ENCODE assay signal across 1 cellular context in the genomic region with DNA sequence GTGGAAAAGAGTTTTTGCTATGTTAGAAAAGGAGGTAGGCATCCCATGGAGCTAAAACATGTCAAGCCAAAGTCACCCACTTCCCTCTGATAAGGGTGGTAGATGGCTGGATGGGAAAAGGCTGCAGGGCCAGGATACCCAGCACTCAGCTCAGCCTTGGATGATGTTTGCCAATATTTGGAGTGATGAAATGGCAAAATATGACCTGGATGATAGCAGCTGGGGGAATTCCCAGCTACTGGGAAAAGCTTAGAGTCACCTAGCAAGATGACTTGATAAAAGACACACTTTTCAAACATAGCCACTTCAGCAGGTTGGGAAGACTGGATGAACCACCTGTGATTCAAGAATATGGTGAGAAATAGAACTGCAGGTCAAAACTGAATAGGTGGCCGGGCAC.
TF ChIP-seq lines count a peak whose summit lies in the region.

No MANE protein-coding gene starts in this region.

TF ChIP-seq in IMR-90, 13 proteins besides CTCF, POLR2A, EP300 and RAD21 (continued from another document):
- TF ChIP-seq BHLHE40 (IDR thresholded peaks at IDR 0.05; ENCODE audit: low read depth, low read length) (no peak), MXI1 (IDR thresholded peaks at IDR 0.05; ENCODE audit: borderline replicate concordance, low read depth, low read length) (no peak), FOS (IDR thresholded peaks at IDR 0.05; ENCODE audit: low read depth, low read length) (no peak), SMC3 (IDR thresholded peaks at IDR 0.05; ENCODE audit: low read depth, low read length) (no peak), ELK1 (IDR thresholded peaks at IDR 0.05; ENCODE audit: borderline replicate concordance, low read depth, low read length) (no peak), NFE2L2 (IDR thresholded peaks at IDR 0.05; ENCODE audit: low read depth, low read length) (no peak)
- TF ChIP-seq, protein P1, sequence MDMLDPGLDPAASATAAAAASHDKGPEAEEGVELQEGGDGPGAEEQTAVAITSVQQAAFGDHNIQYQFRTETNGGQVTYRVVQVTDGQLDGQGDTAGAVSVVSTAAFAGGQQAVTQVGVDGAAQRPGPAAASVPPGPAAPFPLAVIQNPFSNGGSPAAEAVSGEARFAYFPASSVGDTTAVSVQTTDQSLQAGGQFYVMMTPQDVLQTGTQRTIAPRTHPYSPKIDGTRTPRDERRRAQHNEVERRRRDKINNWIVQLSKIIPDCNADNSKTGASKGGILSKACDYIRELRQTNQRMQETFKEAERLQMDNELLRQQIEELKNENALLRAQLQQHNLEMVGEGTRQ (IDR thresholded peaks at IDR 0.05; ENCODE audit: low read depth, low read length): no peak
